In the genomic region with DNA sequence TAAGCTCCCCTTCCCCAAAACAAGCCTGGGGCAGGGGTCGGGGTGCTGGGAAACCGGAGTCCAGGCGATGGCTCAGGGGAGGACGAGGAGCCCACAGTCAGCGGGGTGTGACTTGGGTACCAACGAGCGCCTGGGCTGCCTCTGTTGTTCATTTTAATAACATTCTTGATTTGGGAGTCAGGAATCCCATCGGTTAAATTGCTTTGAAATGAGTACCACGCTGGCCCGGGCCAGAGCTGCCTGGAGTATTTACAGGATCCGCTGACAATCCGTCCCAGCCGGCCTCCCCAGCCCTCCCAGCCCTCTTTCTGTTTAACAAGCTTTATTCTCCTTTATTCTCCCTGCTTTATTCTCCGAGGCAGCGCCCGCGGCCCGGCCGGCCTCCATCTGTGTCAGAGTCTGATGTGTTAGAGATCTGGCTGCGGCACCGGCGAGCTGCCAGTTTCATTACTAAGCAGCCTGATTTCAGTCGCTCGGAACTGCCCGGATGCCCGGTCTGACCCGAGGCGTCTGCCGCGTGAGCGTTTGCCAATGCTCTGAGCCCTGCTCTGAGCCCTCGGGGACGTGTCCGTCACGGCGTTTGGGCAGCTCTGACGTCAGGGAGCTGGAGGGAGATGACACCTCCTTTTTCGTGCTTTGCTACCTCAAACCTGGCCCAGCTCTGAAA, we compare ENCODE assay signal across 11 cellular contexts. TPM values are rescaled to one million over a fixed set of nuclear protein-coding genes. Genes with fewer than 3 reads are reported as not detected.
DNase-seq lines count a peak whose midpoint lies in the region; ATAC-seq and TF ChIP-seq lines count a peak whose summit lies in the region.
"Had no signal": no experiment of that assay in that cellular context is flagged by ENCODE, and none has a peak within 500 bp of the region (broad histone marks: within the 10 kb centered on the region; RNA-seq: fewer than 3 reads in every experiment).

No MANE protein-coding gene starts in this region.

- no peaks in the 10 kb centered on the region for H3K4me1 Mint-ChIP-seq in activated naive CD4-positive, alpha-beta T cell treated with anti-CD3 and anti-CD28 coated beads for 36 hours (ENCODE audit: low read depth)
- H3K4me1 Mint-ChIP-seq: central memory CD8-positive, alpha-beta T cell had no signal

- H3K27ac Mint-ChIP-seq in activated naive CD4-positive, alpha-beta T cell treated with anti-CD3 and anti-CD28 coated beads for 36 hours: no peak overlapping the region
- H3K27ac Mint-ChIP-seq: CD4-positive, alpha-beta memory T cell; naive B cell had no signal

- H3K36me3 ChIP-seq in ACC112 (ENCODE audit: insufficient read depth, low read length): no peaks in the 10 kb centered on the region

- no peaks in the 10 kb centered on the region for H3K79me2 ChIP-seq in ACC112 (ENCODE audit: control insufficient read depth, insufficient read depth, low read length, unreplicated experiment)

- no peaks in the 10 kb centered on the region for H3K27me3 Mint-ChIP-seq in activated naive CD4-positive, alpha-beta T cell treated with anti-CD3 and anti-CD28 coated beads for 36 hours (ENCODE audit: low read depth)
- H3K27me3 Mint-ChIP-seq: CD4-positive, alpha-beta memory T cell had no signal

- H3K27ac ChIP-seq in ACC112 (ENCODE audit: low read depth, low read length) (no peak overlapping the region; the same call in 1 of the 2 replicates), coronary artery (no peak overlapping the region)

- CTCF ChIA-PET in activated naive CD4-positive, alpha-beta T cell treated with anti-CD3 and anti-CD28 coated beads for 36 hours (lab: Charles Lee): no interaction called here

- no peaks in the 10 kb centered on the region for H3K9me3 Mint-ChIP-seq in activated naive CD4-positive, alpha-beta T cell treated with anti-CD3 and anti-CD28 coated beads for 36 hours
- H3K9me3 Mint-ChIP-seq: CD4-positive, alpha-beta memory T cell; central memory CD8-positive, alpha-beta T cell; naive B cell had no signal

- peak overlapping the region; percentile 42 for H2AFZ ChIP-seq in ACC112 (ENCODE audit: low read length, unreplicated experiment)

- H3K36me3 Mint-ChIP-seq in activated naive CD4-positive, alpha-beta T cell treated with anti-CD3 and anti-CD28 coated beads for 36 hours (ENCODE audit: low read depth): no peaks in the 10 kb centered on the region
- H3K36me3 Mint-ChIP-seq: CD4-positive, alpha-beta memory T cell; naive B cell had no signal

- H3K4me3 ChIP-seq in ACC112 (ENCODE audit: low read depth, low read length) (peak overlapping the region; percentile 53), coronary artery (peak overlapping the region; percentile 36)

- no peak for ATAC-seq in GM19463 (IDR thresholded peaks at IDR 0.05; ENCODE audit: unreplicated experiment)

- H3K4me1 ChIP-seq in ACC112 (ENCODE audit: control insufficient read depth, insufficient read depth, low read length, unreplicated experiment): peaks cover 6% of the 10 kb centered on the region

- H3K27me3 ChIP-seq in ACC112 (ENCODE audit: insufficient read depth, low read length): 0 out of 2 replicates have a peak, but pooled peaks cover under 1% of the 10 kb centered on the region

- intact Hi-C loops in activated naive CD4-positive, alpha-beta T cell treated with anti-CD3 and anti-CD28 coated beads for 36 hours (cut with micrococcal nuclease): no loop called here

- DNase-seq in HCEC 1CT: peak; percentile 56
- DNase-seq in coronary artery (ENCODE audit: low spot score): no peak
- DNase-seq in lung microvascular endothelial cell (ENCODE audit: low read depth in 2 of 2): peak; percentile 55 to 59
- DNase-seq in NK-92 (lab: John Stamatoyannopoulos, UW; ENCODE audit: unreplicated experiment): no peak
- no peak for DNase-seq in NCI-H1436 (lab: John Stamatoyannopoulos, UW)
- DNase-seq in activated naive CD4-positive, alpha-beta T cell treated with anti-CD3 and anti-CD28 coated beads for 36 hours: no peak
- DNase-seq: naive B cell had no signal

- no peak overlapping the region for H3K4me3 Mint-ChIP-seq in activated naive CD4-positive, alpha-beta T cell treated with anti-CD3 and anti-CD28 coated beads for 36 hours
- H3K4me3 Mint-ChIP-seq: CD4-positive, alpha-beta memory T cell; central memory CD8-positive, alpha-beta T cell had no signal

- no peak for TF ChIP-seq CTCF in coronary artery (IDR thresholded peaks at IDR 0.05)

RNA-seq across cellular contexts. Expression of a gene that starts 16.5 kb away (rescaled TPM):
- not detected in 2 replicates for total RNA-seq in lung microvascular endothelial cell
- total RNA-seq in activated naive CD4-positive, alpha-beta T cell treated with anti-CD3 and anti-CD28 coated beads for 36 hours: not detected
- total RNA-seq: CD4-positive, alpha-beta memory T cell had no signal

RNA-seq across cellular contexts. Expression of a gene that starts 26.0 kb away (rescaled TPM):
- not detected in 2 replicates for total RNA-seq in lung microvascular endothelial cell
- total RNA-seq in activated naive CD4-positive, alpha-beta T cell treated with anti-CD3 and anti-CD28 coated beads for 36 hours: not detected
- total RNA-seq: CD4-positive, alpha-beta memory T cell had no signal

Comparison
In these comparisons a context has a peak if more than half of its experiments do, and no peak if none do; other contexts are left out.
1. DNase-seq: peak in HCEC 1CT (single experiment) and lung microvascular endothelial cell (2 of 2); none in coronary artery (single experiment), NK-92 (single experiment), NCI-H1436 (single experiment) and activated naive CD4-positive, alpha-beta T cell treated with anti-CD3 and anti-CD28 coated beads for 36 hours (single experiment).